ENCODE assay signal across 31 cellular contexts in the genomic region with DNA sequence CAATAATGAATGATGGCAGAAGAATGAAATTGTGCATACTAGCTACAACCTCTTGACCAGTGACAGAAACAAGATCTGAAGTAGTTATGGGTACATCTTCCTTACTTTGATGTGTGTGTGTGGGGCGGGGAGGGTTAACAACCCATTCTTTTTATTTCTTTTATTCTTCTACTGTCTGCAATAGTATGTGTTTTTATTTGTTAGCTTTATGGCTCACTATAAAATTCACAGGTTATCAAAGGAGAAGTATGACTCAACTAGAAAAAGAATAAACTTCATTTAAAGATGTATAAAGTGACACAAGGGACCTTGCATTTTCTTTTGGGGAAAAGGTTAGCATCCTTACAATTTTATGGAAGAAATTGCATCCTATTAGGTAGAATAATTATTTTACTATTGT.
"Had no signal": no experiment of that assay in that cellular context is flagged by ENCODE, and none has a peak within 500 bp of the region (broad histone marks: within the 10 kb centered on the region; RNA-seq: fewer than 3 reads in every experiment).

No MANE protein-coding gene starts in this region.

- H3K4me3 ChIP-seq: heart left ventricle had no signal

- DNase-seq: activated CD4-positive, alpha-beta memory T cell treated with anti-CD3 and anti-CD28 coated beads for 36 hours; activated CD4-positive, alpha-beta T cell treated with anti-CD3 and anti-CD28 coated beads for 36 hours; activated CD4-positive, alpha-beta T cell treated with anti-CD3 and anti-CD28 coated beads, Interleukin-2, amount 10 ng/mL, durations not matched to agents 24 days and 14 days; activated CD4-positive, CD25-positive, alpha-beta regulatory T cell; activated CD4-positive, CD25-positive, alpha-beta regulatory T cell treated with anti-CD3 and anti-CD28 coated beads, Interleukin-2, amount 50 U/mL, for 72 hours; activated CD8-positive, alpha-beta memory T cell treated with anti-CD3 and anti-CD28 coated beads, Interleukin-2, amount 10 ng/mL, durations not matched to agents 7 days and 5 days; activated CD8-positive, alpha-beta memory T cell treated with anti-CD3 and anti-CD28 coated beads, Interleukin-2, amount 50 U/mL, for 4 hours; activated CD8-positive, alpha-beta T cell treated with anti-CD3 and anti-CD28 coated beads, Interleukin-2, amount 10 ng/mL, durations not matched to agents 7 days and 5 days; activated effector memory CD4-positive, alpha-beta T cell treated with anti-CD3 and anti-CD28 coated beads, Interleukin-2, amount 50 U/mL, for 16 hours; activated naive CD4-positive, alpha-beta T cell treated with anti-CD3 and anti-CD28 coated beads, Interleukin-2, amount 10 ng/mL, durations not matched to agents 7 days and 5 days; activated T-cell treated with anti-CD3 and anti-CD28 coated beads, Interleukin-2, amount 50 U/mL, for 1 hour; activated T-cell treated with anti-CD3 and anti-CD28 coated beads, Interleukin-2, amount 50 U/mL, for 48 hours; amniotic stem cell; anterior cingulate cortex; brain microvascular endothelial cell; cortex of kidney; dermis blood vessel endothelial cell; effector CD4-positive, alpha-beta T cell; effector memory CD8-positive, alpha-beta T cell; foreskin fibroblast; glutamatergic neuron; heart left ventricle; T-helper 2 cell had no signal

- FAIRE-seq: astrocyte, endometrium, endothelial cell of umbilical vein, frontal cortex had no signal

- H3K27ac ChIP-seq: brain microvascular endothelial cell, heart left ventricle had no signal

- H3K4me3 Mint-ChIP-seq: activated CD4-positive, alpha-beta memory T cell treated with anti-CD3 and anti-CD28 coated beads for 36 hours; activated CD4-positive, alpha-beta T cell treated with anti-CD3 and anti-CD28 coated beads for 36 hours; activated CD4-positive, alpha-beta T cell treated with anti-CD3 and anti-CD28 coated beads, Interleukin-2, amount 10 ng/mL, durations not matched to agents 24 days and 14 days; activated CD8-positive, alpha-beta memory T cell treated with anti-CD3 and anti-CD28 coated beads, Interleukin-2, amount 10 ng/mL, durations not matched to agents 7 days and 5 days; activated CD8-positive, alpha-beta T cell treated with anti-CD3 and anti-CD28 coated beads, Interleukin-2, amount 10 ng/mL, durations not matched to agents 7 days and 5 days; activated naive CD4-positive, alpha-beta T cell treated with anti-CD3 and anti-CD28 coated beads, Interleukin-2, amount 10 ng/mL, durations not matched to agents 7 days and 5 days; activated naive CD8-positive, alpha-beta T cell; activated T-helper 1 cell treated with anti-CD3 and anti-CD28 coated beads, Interleukin-12 subunit alpha, Interleukin-12 subunit beta, Interleukin-2, Interleukin-4 antibody, amounts not matched to agents 30 ng/mL and 10 ng/mL and 1 ng/mL, durations not matched to agents 14 hours and 24 hours and 36 hours; central memory CD8-positive, alpha-beta T cell; effector memory CD8-positive, alpha-beta T cell had no signal

- ATAC-seq: activated CD4-positive, alpha-beta T cell treated with anti-CD3 and anti-CD28 coated beads for 36 hours; activated CD8-positive, alpha-beta memory T cell treated with anti-CD3 and anti-CD28 coated beads, Interleukin-2, amount 10 ng/mL, durations not matched to agents 7 days and 5 days; activated CD8-positive, alpha-beta T cell treated with anti-CD3 and anti-CD28 coated beads, Interleukin-2, amount 10 ng/mL, durations not matched to agents 7 days and 5 days; effector memory CD8-positive, alpha-beta T cell; heart left ventricle had no signal

- H3K36me3 Mint-ChIP-seq: activated CD4-positive, alpha-beta memory T cell treated with anti-CD3 and anti-CD28 coated beads for 36 hours; activated CD8-positive, alpha-beta memory T cell treated with anti-CD3 and anti-CD28 coated beads, Interleukin-2, amount 10 ng/mL, durations not matched to agents 7 days and 5 days; activated naive CD4-positive, alpha-beta T cell treated with anti-CD3 and anti-CD28 coated beads, Interleukin-2, amount 10 ng/mL, durations not matched to agents 7 days and 5 days; activated naive CD8-positive, alpha-beta T cell had no signal

- H3K36me3 ChIP-seq: brain microvascular endothelial cell, heart left ventricle had no signal

- H3K27me3 ChIP-seq: brain microvascular endothelial cell had no signal

- H3K4me1 ChIP-seq: heart left ventricle had no signal

- H3K27ac Mint-ChIP-seq: activated CD4-positive, alpha-beta memory T cell treated with anti-CD3 and anti-CD28 coated beads for 36 hours; activated CD4-positive, alpha-beta T cell treated with anti-CD3 and anti-CD28 coated beads for 36 hours; activated CD4-positive, alpha-beta T cell treated with anti-CD3 and anti-CD28 coated beads, Interleukin-2, amount 10 ng/mL, durations not matched to agents 24 days and 14 days; activated naive CD4-positive, alpha-beta T cell treated with anti-CD3 and anti-CD28 coated beads, Interleukin-2, amount 10 ng/mL, durations not matched to agents 7 days and 5 days; activated naive CD8-positive, alpha-beta T cell; activated T-helper 1 cell treated with anti-CD3 and anti-CD28 coated beads, Interleukin-12 subunit alpha, Interleukin-12 subunit beta, Interleukin-2, Interleukin-4 antibody, amounts not matched to agents 30 ng/mL and 10 ng/mL and 1 ng/mL, durations not matched to agents 14 hours and 24 hours and 36 hours; effector memory CD8-positive, alpha-beta T cell had no signal

- H3K9me3 Mint-ChIP-seq: activated CD4-positive, alpha-beta memory T cell treated with anti-CD3 and anti-CD28 coated beads for 36 hours; activated CD4-positive, alpha-beta T cell treated with anti-CD3 and anti-CD28 coated beads, Interleukin-2, amount 10 ng/mL, durations not matched to agents 24 days and 14 days; activated naive CD4-positive, alpha-beta T cell treated with anti-CD3 and anti-CD28 coated beads, Interleukin-2, amount 10 ng/mL, durations not matched to agents 7 days and 5 days; activated T-helper 1 cell treated with anti-CD3 and anti-CD28 coated beads, Interleukin-12 subunit alpha, Interleukin-12 subunit beta, Interleukin-2, Interleukin-4 antibody, amounts not matched to agents 30 ng/mL and 10 ng/mL and 1 ng/mL, durations not matched to agents 14 hours and 24 hours and 36 hours; activated T-helper 2 cell treated with anti-CD3 and anti-CD28 coated beads, Interferon-gamma antibody, Interleukin-2, Interleukin-4, amounts not matched to agents 10 μg/mL and 5 μg/mL and 100 μg/mL, durations not matched to agents 14 hours and 24 hours and 36 hours; central memory CD8-positive, alpha-beta T cell; effector memory CD8-positive, alpha-beta T cell had no signal

- H3K9me3 ChIP-seq: heart left ventricle had no signal

- H3K27me3 Mint-ChIP-seq: activated CD4-positive, alpha-beta memory T cell treated with anti-CD3 and anti-CD28 coated beads for 36 hours; activated CD4-positive, alpha-beta T cell treated with anti-CD3 and anti-CD28 coated beads for 36 hours; activated CD4-positive, alpha-beta T cell treated with anti-CD3 and anti-CD28 coated beads, Interleukin-2, amount 10 ng/mL, durations not matched to agents 24 days and 14 days; activated CD8-positive, alpha-beta memory T cell treated with anti-CD3 and anti-CD28 coated beads, Interleukin-2, amount 10 ng/mL, durations not matched to agents 7 days and 5 days; activated naive CD4-positive, alpha-beta T cell treated with anti-CD3 and anti-CD28 coated beads, Interleukin-2, amount 10 ng/mL, durations not matched to agents 7 days and 5 days; activated naive CD8-positive, alpha-beta T cell; central memory CD8-positive, alpha-beta T cell; effector memory CD8-positive, alpha-beta T cell had no signal
